16 cellular contexts compared by ENCODE assay signal in the genomic region with DNA sequence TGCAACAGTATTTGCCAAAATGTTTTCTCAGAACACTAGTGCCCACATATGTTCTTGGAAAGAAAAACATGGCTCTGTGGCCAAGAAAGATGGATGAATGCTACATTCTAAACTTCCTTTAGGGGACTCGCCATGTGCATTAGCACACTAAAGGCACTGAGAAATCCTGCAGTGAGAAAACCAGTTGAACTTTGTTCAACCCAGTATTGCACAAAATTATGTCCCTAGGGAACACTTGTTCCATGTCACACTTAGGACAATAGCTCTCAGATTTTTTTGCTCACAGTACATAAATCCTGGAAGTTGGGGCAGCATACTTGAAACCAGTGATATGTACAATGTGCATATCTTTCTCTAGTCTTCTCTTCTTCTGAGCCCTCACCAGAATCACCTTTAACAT.
"Had no signal": no experiment of that assay in that cellular context is flagged by ENCODE, and none has a peak within 500 bp of the region (broad histone marks: within the 10 kb centered on the region; RNA-seq: fewer than 3 reads in every experiment).

No MANE protein-coding gene starts in this region.

- H3K4me1 Mint-ChIP-seq: activated CD4-positive, alpha-beta T cell treated with anti-CD3 and anti-CD28 coated beads, Interleukin-2, amount 10 ng/mL, durations not matched to agents 7 days and 5 days had no signal

- H3K4me3 Mint-ChIP-seq: activated CD4-positive, alpha-beta T cell treated with anti-CD3 and anti-CD28 coated beads, Interleukin-2, amount 10 ng/mL, durations not matched to agents 7 days and 5 days; activated naive CD8-positive, alpha-beta T cell treated with anti-CD3 and anti-CD28 coated beads, Interleukin-2, amount 50 U/mL, for 24 hours; activated T-helper 17 cell treated with anti-CD3 and anti-CD28 coated beads, Interleukin-2, amount 50 U/mL, for 72 hours; natural killer cell; stimulated activated naive CD8-positive, alpha-beta T cell treated with anti-CD3 and anti-CD28 coated beads, Interleukin-15, amount 100 ng/mL, for 72 hours had no signal

- ATAC-seq: foreskin keratinocyte, natural killer cell had no signal

- H3K36me3 ChIP-seq: neutrophil, upper lobe of left lung had no signal

- H3K9me3 Mint-ChIP-seq: activated CD4-positive, alpha-beta T cell treated with anti-CD3 and anti-CD28 coated beads, Interleukin-2, amount 10 ng/mL, durations not matched to agents 7 days and 5 days; activated naive CD8-positive, alpha-beta T cell treated with anti-CD3 and anti-CD28 coated beads, Interleukin-2, amount 50 U/mL, for 24 hours; activated T-helper 17 cell treated with anti-CD3 and anti-CD28 coated beads, Interleukin-2, amount 50 U/mL, for 72 hours; natural killer cell; stimulated activated naive CD8-positive, alpha-beta T cell treated with anti-CD3 and anti-CD28 coated beads, Interleukin-15, amount 100 ng/mL, for 72 hours had no signal

- H3K4me3 ChIP-seq: testis, upper lobe of left lung had no signal

- H3K9me3 ChIP-seq: neutrophil, testis, upper lobe of left lung had no signal

- H3K27ac Mint-ChIP-seq: activated CD4-positive, alpha-beta T cell treated with anti-CD3 and anti-CD28 coated beads, Interleukin-2, amount 10 ng/mL, durations not matched to agents 7 days and 5 days; activated naive CD8-positive, alpha-beta T cell treated with anti-CD3 and anti-CD28 coated beads, Interleukin-2, amount 50 U/mL, for 24 hours; activated T-helper 17 cell treated with anti-CD3 and anti-CD28 coated beads, Interleukin-2, amount 50 U/mL, for 72 hours; natural killer cell; stimulated activated naive CD8-positive, alpha-beta T cell treated with anti-CD3 and anti-CD28 coated beads, Interleukin-15, amount 100 ng/mL, for 72 hours had no signal

- H3K27ac ChIP-seq: foreskin keratinocyte, neutrophil, testis, upper lobe of left lung had no signal

- DNase-seq: activated CD4-positive, alpha-beta T cell treated with anti-CD3 and anti-CD28 coated beads, Interleukin-2, amount 10 ng/mL, durations not matched to agents 7 days and 5 days; activated naive CD8-positive, alpha-beta T cell treated with anti-CD3 and anti-CD28 coated beads, Interleukin-2, amount 50 U/mL, for 24 hours; aorta; cortex of kidney; effector memory CD4-positive, alpha-beta T cell; foreskin keratinocyte; glutamatergic neuron; hypothalamus; mesendoderm; natural killer cell; stimulated activated CD4-positive, alpha-beta T cell treated with anti-CD3 and anti-CD28 coated beads, Interleukin-1b, Interleukin-23, amount 100 ng/mL, for 48 hours; testis; upper lobe of left lung had no signal

- H3K27me3 ChIP-seq: foreskin keratinocyte, testis, upper lobe of left lung had no signal

- H3K4me1 ChIP-seq: testis, upper lobe of left lung had no signal
